In genomic region chr2:239394978-239395377, GRCh38 we compare ENCODE assay signal across 13 cellular contexts.
"Had no signal": no experiment of that assay in that cellular context is flagged by ENCODE, and none has a peak within 500 bp of the region (broad histone marks: within the 10 kb centered on the region; RNA-seq: fewer than 3 reads in every experiment).

No MANE protein-coding gene starts in this region.

- H3K4me3 ChIP-seq: body of pancreas, SK-N-MC, suprapubic skin had no signal

- H3K36me3 ChIP-seq: suprapubic skin had no signal

- DNase-seq: activated CD4-positive, alpha-beta T cell treated with anti-CD3 and anti-CD28 coated beads, Interleukin-2, amount 10 ng/mL, durations not matched to agents 24 days and 14 days; activated CD8-positive, alpha-beta memory T cell treated with anti-CD3 and anti-CD28 coated beads, Interleukin-2, amount 10 ng/mL, durations not matched to agents 7 days and 5 days; activated naive CD4-positive, alpha-beta T cell; body of pancreas; cerebellar nuclear complex; dermis blood vessel endothelial cell; erythroblast; natural killer cell; stimulated activated CD4-positive, alpha-beta T cell treated with anti-CD3 and anti-CD28 coated beads, Interleukin-2, amount 100 ng/mL, for 48 hours; stimulated activated naive CD4-positive, alpha-beta T cell treated with Interleukin-2 at 50 U/mL for 16 hours; T-helper 1 cell had no signal

- H3K27me3 ChIP-seq: body of pancreas, suprapubic skin had no signal

- ATAC-seq: activated CD8-positive, alpha-beta memory T cell treated with anti-CD3 and anti-CD28 coated beads, Interleukin-2, amount 10 ng/mL, durations not matched to agents 7 days and 5 days; body of pancreas; natural killer cell had no signal

- H3K27ac ChIP-seq: body of pancreas, SK-N-MC, suprapubic skin had no signal

- H3K9me3 ChIP-seq: body of pancreas, suprapubic skin had no signal
